In the genomic region with DNA sequence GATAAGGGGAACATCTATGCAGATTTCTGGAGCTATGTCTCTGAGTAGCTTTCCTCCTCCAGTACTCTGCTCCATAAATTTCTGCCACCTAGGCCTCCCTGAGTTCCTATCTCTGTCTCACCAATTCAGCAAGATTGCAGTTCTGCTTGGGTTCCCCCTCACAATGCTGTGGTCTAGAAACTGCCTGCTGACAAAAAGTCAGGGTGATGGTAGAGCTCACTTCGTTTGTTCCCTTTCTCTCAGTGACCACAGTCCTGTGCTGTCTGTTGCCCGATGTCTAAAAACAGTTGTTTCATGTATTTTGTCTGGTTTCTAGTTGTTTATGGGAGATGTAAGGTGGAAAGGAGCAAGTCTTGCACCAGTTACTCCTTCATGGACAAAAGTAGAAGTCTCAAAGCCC, we compare ENCODE assay signal across 1 cellular context.
A peak's percentile ranks its signal among the peaks of the same experiment; 100 is the strongest.
TF ChIP-seq lines count a peak whose summit lies in the region.

No MANE protein-coding gene starts in this region.

TF ChIP-seq in GM12878, 131 proteins besides CTCF, POLR2A, EP300 and RAD21 (continued from another document and continues in another):
- TF ChIP-seq, protein P1, sequence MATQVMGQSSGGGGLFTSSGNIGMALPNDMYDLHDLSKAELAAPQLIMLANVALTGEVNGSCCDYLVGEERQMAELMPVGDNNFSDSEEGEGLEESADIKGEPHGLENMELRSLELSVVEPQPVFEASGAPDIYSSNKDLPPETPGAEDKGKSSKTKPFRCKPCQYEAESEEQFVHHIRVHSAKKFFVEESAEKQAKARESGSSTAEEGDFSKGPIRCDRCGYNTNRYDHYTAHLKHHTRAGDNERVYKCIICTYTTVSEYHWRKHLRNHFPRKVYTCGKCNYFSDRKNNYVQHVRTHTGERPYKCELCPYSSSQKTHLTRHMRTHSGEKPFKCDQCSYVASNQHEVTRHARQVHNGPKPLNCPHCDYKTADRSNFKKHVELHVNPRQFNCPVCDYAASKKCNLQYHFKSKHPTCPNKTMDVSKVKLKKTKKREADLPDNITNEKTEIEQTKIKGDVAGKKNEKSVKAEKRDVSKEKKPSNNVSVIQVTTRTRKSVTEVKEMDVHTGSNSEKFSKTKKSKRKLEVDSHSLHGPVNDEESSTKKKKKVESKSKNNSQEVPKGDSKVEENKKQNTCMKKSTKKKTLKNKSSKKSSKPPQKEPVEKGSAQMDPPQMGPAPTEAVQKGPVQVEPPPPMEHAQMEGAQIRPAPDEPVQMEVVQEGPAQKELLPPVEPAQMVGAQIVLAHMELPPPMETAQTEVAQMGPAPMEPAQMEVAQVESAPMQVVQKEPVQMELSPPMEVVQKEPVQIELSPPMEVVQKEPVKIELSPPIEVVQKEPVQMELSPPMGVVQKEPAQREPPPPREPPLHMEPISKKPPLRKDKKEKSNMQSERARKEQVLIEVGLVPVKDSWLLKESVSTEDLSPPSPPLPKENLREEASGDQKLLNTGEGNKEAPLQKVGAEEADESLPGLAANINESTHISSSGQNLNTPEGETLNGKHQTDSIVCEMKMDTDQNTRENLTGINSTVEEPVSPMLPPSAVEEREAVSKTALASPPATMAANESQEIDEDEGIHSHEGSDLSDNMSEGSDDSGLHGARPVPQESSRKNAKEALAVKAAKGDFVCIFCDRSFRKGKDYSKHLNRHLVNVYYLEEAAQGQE (IDR thresholded peaks at IDR 0.05; ENCODE audit: low read depth, low read length): no peak
- TF ChIP-seq TBL1XR1 (IDR thresholded peaks at IDR 0.05; ENCODE audit: low read depth, low read length): no peak
- TF ChIP-seq SMARCA5 (IDR thresholded peaks at IDR 0.05): no peak
- TF ChIP-seq, protein P2, sequence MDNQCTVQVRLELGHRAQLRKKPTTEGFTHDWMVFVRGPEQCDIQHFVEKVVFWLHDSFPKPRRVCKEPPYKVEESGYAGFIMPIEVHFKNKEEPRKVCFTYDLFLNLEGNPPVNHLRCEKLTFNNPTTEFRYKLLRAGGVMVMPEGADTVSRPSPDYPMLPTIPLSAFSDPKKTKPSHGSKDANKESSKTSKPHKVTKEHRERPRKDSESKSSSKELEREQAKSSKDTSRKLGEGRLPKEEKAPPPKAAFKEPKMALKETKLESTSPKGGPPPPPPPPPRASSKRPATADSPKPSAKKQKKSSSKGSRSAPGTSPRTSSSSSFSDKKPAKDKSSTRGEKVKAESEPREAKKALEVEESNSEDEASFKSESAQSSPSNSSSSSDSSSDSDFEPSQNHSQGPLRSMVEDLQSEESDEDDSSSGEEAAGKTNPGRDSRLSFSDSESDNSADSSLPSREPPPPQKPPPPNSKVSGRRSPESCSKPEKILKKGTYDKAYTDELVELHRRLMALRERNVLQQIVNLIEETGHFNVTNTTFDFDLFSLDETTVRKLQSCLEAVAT (IDR thresholded peaks at IDR 0.05): no peak
- peak; percentile 94 for TF ChIP-seq RUNX3 (IDR thresholded peaks at IDR 0.05; ENCODE audit: low read length)
- TF ChIP-seq, protein P3, sequence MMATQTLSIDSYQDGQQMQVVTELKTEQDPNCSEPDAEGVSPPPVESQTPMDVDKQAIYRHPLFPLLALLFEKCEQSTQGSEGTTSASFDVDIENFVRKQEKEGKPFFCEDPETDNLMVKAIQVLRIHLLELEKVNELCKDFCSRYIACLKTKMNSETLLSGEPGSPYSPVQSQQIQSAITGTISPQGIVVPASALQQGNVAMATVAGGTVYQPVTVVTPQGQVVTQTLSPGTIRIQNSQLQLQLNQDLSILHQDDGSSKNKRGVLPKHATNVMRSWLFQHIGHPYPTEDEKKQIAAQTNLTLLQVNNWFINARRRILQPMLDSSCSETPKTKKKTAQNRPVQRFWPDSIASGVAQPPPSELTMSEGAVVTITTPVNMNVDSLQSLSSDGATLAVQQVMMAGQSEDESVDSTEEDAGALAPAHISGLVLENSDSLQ (IDR thresholded peaks at IDR 0.05): 0 out of 2 replicates have a peak, but pooled peaks have one; percentile 6
- TF ChIP-seq, protein P4, sequence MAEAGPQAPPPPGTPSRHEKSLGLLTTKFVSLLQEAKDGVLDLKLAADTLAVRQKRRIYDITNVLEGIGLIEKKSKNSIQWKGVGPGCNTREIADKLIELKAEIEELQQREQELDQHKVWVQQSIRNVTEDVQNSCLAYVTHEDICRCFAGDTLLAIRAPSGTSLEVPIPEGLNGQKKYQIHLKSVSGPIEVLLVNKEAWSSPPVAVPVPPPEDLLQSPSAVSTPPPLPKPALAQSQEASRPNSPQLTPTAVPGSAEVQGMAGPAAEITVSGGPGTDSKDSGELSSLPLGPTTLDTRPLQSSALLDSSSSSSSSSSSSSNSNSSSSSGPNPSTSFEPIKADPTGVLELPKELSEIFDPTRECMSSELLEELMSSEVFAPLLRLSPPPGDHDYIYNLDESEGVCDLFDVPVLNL (IDR thresholded peaks at IDR 0.05; ENCODE audit: low read depth, low read length): no peak
- no peak for TF ChIP-seq SIN3A (IDR thresholded peaks at IDR 0.05; ENCODE audit: low read depth, low read length)
- TF ChIP-seq SMAD5 (IDR thresholded peaks at IDR 0.05; ENCODE audit: low read depth): no peak
- TF ChIP-seq SPI1 (IDR thresholded peaks at IDR 0.05; ENCODE audit: borderline replicate concordance, insufficient read depth, low read depth, low read length): no peak
- TF ChIP-seq, protein P5, sequence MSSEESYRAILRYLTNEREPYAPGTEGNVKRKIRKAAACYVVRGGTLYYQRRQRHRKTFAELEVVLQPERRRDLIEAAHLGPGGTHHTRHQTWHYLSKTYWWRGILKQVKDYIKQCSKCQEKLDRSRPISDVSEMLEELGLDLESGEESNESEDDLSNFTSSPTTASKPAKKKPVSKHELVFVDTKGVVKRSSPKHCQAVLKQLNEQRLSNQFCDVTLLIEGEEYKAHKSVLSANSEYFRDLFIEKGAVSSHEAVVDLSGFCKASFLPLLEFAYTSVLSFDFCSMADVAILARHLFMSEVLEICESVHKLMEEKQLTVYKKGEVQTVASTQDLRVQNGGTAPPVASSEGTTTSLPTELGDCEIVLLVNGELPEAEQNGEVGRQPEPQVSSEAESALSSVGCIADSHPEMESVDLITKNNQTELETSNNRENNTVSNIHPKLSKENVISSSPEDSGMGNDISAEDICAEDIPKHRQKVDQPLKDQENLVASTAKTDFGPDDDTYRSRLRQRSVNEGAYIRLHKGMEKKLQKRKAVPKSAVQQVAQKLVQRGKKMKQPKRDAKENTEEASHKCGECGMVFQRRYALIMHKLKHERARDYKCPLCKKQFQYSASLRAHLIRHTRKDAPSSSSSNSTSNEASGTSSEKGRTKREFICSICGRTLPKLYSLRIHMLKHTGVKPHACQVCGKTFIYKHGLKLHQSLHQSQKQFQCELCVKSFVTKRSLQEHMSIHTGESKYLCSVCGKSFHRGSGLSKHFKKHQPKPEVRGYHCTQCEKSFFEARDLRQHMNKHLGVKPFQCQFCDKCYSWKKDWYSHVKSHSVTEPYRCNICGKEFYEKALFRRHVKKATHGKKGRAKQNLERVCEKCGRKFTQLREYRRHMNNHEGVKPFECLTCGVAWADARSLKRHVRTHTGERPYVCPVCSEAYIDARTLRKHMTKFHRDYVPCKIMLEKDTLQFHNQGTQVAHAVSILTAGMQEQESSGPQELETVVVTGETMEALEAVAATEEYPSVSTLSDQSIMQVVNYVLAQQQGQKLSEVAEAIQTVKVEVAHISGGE (CRISPR knock-in tag; IDR thresholded peaks at IDR 0.05): no peak
- TF ChIP-seq ZNF24 (IDR thresholded peaks at IDR 0.05): peak; percentile 79
- no peak for TF ChIP-seq TARDBP (IDR thresholded peaks at IDR 0.05; ENCODE audit: borderline replicate concordance)
- TF ChIP-seq YY1 (IDR thresholded peaks at IDR 0.05; ENCODE audit: low read depth, low read length): no peak
- no peak for TF ChIP-seq CREM (IDR thresholded peaks at IDR 0.05; ENCODE audit: low read depth)
- TF ChIP-seq NR2C2 (IDR thresholded peaks at IDR 0.05; ENCODE audit: borderline replicate concordance, control insufficient read depth, insufficient read length, low read depth): no peak
- no peak for TF ChIP-seq CEBPB (IDR thresholded peaks at IDR 0.05; ENCODE audit: borderline replicate concordance in 1 of 2, low read depth in 2 of 2, low read length in 2 of 2)
- no peak for TF ChIP-seq NFYA (IDR thresholded peaks at IDR 0.05; ENCODE audit: borderline replicate concordance, low read depth, low read length)
- no peak for TF ChIP-seq MTA2 (IDR thresholded peaks at IDR 0.05; ENCODE audit: low read depth)
- 0 out of 2 replicates have a peak, but pooled peaks have one; percentile 25 for TF ChIP-seq BCL11A (IDR thresholded peaks at IDR 0.05; ENCODE audit: low read depth, low read length)
- TF ChIP-seq, protein P6, sequence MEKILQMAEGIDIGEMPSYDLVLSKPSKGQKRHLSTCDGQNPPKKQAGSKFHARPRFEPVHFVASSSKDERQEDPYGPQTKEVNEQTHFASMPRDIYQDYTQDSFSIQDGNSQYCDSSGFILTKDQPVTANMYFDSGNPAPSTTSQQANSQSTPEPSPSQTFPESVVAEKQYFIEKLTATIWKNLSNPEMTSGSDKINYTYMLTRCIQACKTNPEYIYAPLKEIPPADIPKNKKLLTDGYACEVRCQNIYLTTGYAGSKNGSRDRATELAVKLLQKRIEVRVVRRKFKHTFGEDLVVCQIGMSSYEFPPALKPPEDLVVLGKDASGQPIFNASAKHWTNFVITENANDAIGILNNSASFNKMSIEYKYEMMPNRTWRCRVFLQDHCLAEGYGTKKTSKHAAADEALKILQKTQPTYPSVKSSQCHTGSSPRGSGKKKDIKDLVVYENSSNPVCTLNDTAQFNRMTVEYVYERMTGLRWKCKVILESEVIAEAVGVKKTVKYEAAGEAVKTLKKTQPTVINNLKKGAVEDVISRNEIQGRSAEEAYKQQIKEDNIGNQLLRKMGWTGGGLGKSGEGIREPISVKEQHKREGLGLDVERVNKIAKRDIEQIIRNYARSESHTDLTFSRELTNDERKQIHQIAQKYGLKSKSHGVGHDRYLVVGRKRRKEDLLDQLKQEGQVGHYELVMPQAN (conservative IDR thresholded peaks at IDR 0.05): no peak
- TF ChIP-seq SIX5 (IDR thresholded peaks at IDR 0.05; ENCODE audit: low read depth, low read length, severe bottlenecking): no peak
- TF ChIP-seq, protein P7, sequence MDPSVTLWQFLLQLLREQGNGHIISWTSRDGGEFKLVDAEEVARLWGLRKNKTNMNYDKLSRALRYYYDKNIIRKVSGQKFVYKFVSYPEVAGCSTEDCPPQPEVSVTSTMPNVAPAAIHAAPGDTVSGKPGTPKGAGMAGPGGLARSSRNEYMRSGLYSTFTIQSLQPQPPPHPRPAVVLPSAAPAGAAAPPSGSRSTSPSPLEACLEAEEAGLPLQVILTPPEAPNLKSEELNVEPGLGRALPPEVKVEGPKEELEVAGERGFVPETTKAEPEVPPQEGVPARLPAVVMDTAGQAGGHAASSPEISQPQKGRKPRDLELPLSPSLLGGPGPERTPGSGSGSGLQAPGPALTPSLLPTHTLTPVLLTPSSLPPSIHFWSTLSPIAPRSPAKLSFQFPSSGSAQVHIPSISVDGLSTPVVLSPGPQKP (IDR thresholded peaks at IDR 0.05; ENCODE audit: low read depth, low read length): no peak
- TF ChIP-seq BMI1 (IDR thresholded peaks at IDR 0.05; ENCODE audit: borderline replicate concordance): no peak
- TF ChIP-seq ZBED1 (IDR thresholded peaks at IDR 0.05; ENCODE audit: borderline replicate concordance): no peak
- TF ChIP-seq JUNB (IDR thresholded peaks at IDR 0.05): no peak
- TF ChIP-seq NR2C1 (IDR thresholded peaks at IDR 0.05): no peak
- TF ChIP-seq GABPA (IDR thresholded peaks at IDR 0.05; ENCODE audit: low read depth): no peak
- TF ChIP-seq, protein P8, sequence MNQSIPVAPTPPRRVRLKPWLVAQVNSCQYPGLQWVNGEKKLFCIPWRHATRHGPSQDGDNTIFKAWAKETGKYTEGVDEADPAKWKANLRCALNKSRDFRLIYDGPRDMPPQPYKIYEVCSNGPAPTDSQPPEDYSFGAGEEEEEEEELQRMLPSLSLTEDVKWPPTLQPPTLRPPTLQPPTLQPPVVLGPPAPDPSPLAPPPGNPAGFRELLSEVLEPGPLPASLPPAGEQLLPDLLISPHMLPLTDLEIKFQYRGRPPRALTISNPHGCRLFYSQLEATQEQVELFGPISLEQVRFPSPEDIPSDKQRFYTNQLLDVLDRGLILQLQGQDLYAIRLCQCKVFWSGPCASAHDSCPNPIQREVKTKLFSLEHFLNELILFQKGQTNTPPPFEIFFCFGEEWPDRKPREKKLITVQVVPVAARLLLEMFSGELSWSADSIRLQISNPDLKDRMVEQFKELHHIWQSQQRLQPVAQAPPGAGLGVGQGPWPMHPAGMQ (IDR thresholded peaks at IDR 0.05; ENCODE audit: borderline replicate concordance): no peak
- no peak for TF ChIP-seq NR2F1 (conservative IDR thresholded peaks at IDR 0.05)
- no peak for TF ChIP-seq JUND (IDR thresholded peaks at IDR 0.05; ENCODE audit: low read depth, low read length)
- TF ChIP-seq STAT1 (conservative IDR thresholded peaks at IDR 0.05): no peak
- TF ChIP-seq, protein P9, sequence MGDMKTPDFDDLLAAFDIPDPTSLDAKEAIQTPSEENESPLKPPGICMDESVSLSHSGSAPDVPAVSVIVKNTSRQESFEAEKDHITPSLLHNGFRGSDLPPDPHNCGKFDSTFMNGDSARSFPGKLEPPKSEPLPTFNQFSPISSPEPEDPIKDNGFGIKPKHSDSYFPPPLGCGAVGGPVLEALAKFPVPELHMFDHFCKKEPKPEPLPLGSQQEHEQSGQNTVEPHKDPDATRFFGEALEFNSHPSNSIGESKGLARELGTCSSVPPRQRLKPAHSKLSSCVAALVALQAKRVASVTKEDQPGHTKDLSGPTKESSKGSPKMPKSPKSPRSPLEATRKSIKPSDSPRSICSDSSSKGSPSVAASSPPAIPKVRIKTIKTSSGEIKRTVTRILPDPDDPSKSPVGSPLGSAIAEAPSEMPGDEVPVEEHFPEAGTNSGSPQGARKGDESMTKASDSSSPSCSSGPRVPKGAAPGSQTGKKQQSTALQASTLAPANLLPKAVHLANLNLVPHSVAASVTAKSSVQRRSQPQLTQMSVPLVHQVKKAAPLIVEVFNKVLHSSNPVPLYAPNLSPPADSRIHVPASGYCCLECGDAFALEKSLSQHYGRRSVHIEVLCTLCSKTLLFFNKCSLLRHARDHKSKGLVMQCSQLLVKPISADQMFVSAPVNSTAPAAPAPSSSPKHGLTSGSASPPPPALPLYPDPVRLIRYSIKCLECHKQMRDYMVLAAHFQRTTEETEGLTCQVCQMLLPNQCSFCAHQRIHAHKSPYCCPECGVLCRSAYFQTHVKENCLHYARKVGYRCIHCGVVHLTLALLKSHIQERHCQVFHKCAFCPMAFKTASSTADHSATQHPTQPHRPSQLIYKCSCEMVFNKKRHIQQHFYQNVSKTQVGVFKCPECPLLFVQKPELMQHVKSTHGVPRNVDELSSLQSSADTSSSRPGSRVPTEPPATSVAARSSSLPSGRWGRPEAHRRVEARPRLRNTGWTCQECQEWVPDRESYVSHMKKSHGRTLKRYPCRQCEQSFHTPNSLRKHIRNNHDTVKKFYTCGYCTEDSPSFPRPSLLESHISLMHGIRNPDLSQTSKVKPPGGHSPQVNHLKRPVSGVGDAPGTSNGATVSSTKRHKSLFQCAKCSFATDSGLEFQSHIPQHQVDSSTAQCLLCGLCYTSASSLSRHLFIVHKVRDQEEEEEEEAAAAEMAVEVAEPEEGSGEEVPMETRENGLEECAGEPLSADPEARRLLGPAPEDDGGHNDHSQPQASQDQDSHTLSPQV (IDR thresholded peaks at IDR 0.05): no peak
- TF ChIP-seq, protein P10, sequence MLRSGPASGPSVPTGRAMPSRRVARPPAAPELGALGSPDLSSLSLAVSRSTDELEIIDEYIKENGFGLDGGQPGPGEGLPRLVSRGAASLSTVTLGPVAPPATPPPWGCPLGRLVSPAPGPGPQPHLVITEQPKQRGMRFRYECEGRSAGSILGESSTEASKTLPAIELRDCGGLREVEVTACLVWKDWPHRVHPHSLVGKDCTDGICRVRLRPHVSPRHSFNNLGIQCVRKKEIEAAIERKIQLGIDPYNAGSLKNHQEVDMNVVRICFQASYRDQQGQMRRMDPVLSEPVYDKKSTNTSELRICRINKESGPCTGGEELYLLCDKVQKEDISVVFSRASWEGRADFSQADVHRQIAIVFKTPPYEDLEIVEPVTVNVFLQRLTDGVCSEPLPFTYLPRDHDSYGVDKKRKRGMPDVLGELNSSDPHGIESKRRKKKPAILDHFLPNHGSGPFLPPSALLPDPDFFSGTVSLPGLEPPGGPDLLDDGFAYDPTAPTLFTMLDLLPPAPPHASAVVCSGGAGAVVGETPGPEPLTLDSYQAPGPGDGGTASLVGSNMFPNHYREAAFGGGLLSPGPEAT (IDR thresholded peaks at IDR 0.05; ENCODE audit: low read depth): 0 out of 2 replicates have a peak, but pooled peaks have one; percentile 27
